In genomic region chr12:50050119-50050385, GRCh38 we compare ENCODE assay signal across 13 cellular contexts. TPM values are rescaled to one million over a fixed set of nuclear protein-coding genes. Genes with fewer than 3 reads are reported as not detected.
DNase-seq lines count a peak whose midpoint lies in the region; ATAC-seq and TF ChIP-seq lines count a peak whose summit lies in the region.
"Had no signal": no experiment of that assay in that cellular context is flagged by ENCODE, and none has a peak within 500 bp of the region (broad histone marks: within the 10 kb centered on the region; RNA-seq: fewer than 3 reads in every experiment).

No MANE protein-coding gene starts in this region.

- H3K23ac ChIP-seq in H9 (ENCODE audit: insufficient read length, low read depth, low read length): no peak overlapping the region

- H3K4me2 ChIP-seq in H9 (ENCODE audit: insufficient read depth, insufficient read length, low read length): peak overlapping the region; percentile 57
- H3K4me2 ChIP-seq in MM.1S (ENCODE audit: low read depth, low read length): no peak overlapping the region

- peaks cover 86% of the 10 kb centered on the region for H3K27me3 Mint-ChIP-seq in H9 (ENCODE audit: low read depth)
- peaks cover 67% of the 10 kb centered on the region for H3K27me3 Mint-ChIP-seq in CD4-positive, alpha-beta T cell

- no peak overlapping the region for H3K14ac ChIP-seq in H9 (ENCODE audit: insufficient read depth, low read length)

- peaks cover 37% of the 10 kb centered on the region for H3K27me3 ChIP-seq in H9 (ENCODE audit: insufficient read depth, low read length)
- no peaks in the 10 kb centered on the region for H3K27me3 ChIP-seq in ascending aorta
- H3K27me3 ChIP-seq in MM.1S (replicated peaks; ENCODE audit: insufficient read depth, low read length): peaks cover 29% of the 10 kb centered on the region
- peaks cover 41% of the 10 kb centered on the region for H3K27me3 ChIP-seq in CD4-positive, alpha-beta T cell (ENCODE audit: control insufficient read depth, insufficient read depth, low read length)

- intact Hi-C loops in ascending aorta (cut with DNase I): no loop called here
- intact Hi-C loops in CD4-positive, alpha-beta T cell (cut with DNase I, micrococcal nuclease): no loop called here

- H3K9me3 Mint-ChIP-seq in H9: no peaks in the 10 kb centered on the region
- no peaks in the 10 kb centered on the region for H3K9me3 Mint-ChIP-seq in CD4-positive, alpha-beta T cell
- H3K9me3 Mint-ChIP-seq: activated naive CD8-positive, alpha-beta T cell treated with anti-CD3 and anti-CD28 coated beads for 36 hours; T-helper 2 cell treated with Interferon-gamma antibody and Interleukin-4, amounts not matched to agents 5 μg/mL and 100 μg/mL, for 36 hours had no signal

- H3K79me2 ChIP-seq in H9 (ENCODE audit: insufficient read depth, low read length) (no peaks in the 10 kb centered on the region), MM.1S (ENCODE audit: low read length) (no peaks in the 10 kb centered on the region)

- DNase-seq in H9 (no peak), ascending aorta (ENCODE audit: low spot score in 2 of 2) (no peak), skeletal muscle cell (ENCODE audit: low read depth) (no peak), MM.1S (no peak)
- DNase-seq in CD4-positive, alpha-beta T cell: no peak
- no peak for DNase-seq in activated naive CD4-positive, alpha-beta T cell treated with Interleukin-2 at 50 U/mL for 16 hours
- DNase-seq: activated naive CD8-positive, alpha-beta T cell treated with anti-CD3 and anti-CD28 coated beads for 36 hours; cerebellar nuclear complex; NCI-H1930 had no signal

- H3K18ac ChIP-seq in H9 (ENCODE audit: insufficient read length, low read depth, low read length): no peak overlapping the region

- H2BK12ac ChIP-seq in H9 (ENCODE audit: insufficient read length, low read depth, low read length): no peak overlapping the region

- H3K23me2 ChIP-seq in H9 (ENCODE audit: insufficient read length, low read depth, low read length, poor library complexity, severe bottlenecking): peaks cover 10% of the 10 kb centered on the region

- H3K9me3 ChIP-seq in H9 (ENCODE audit: control insufficient read depth, low read depth, low read length): no peaks in the 10 kb centered on the region
- no peaks in the 10 kb centered on the region for H3K9me3 ChIP-seq in ascending aorta
- peaks cover 2% of the 10 kb centered on the region for H3K9me3 ChIP-seq in iPS-18c (ENCODE audit: control insufficient read depth, insufficient read depth, low read length)
- H3K9me3 ChIP-seq in MM.1S (replicated peaks; ENCODE audit: insufficient read depth, low read length): no peaks in the 10 kb centered on the region
- no peaks in the 10 kb centered on the region for H3K9me3 ChIP-seq in CD4-positive, alpha-beta T cell (ENCODE audit: control insufficient read depth, low read length)

- no peak overlapping the region for H2BK120ac ChIP-seq in H9 (ENCODE audit: low read depth, low read length, poor library complexity, severe bottlenecking)

- CTCF ChIA-PET in CD4-positive, alpha-beta T cell (lab: Charles Lee): no interaction called here

- no peaks in the 10 kb centered on the region; the same call in 1 of the 2 replicates for H3K4me1 ChIP-seq in H9 (ENCODE audit: insufficient read depth, low read length)
- H3K4me1 ChIP-seq in ascending aorta: peaks cover 0 to 3% of the 10 kb centered on the region in 2 donors
- peaks cover 6% of the 10 kb centered on the region; the same call in 1 of the 2 replicates for H3K4me1 ChIP-seq in MM.1S (ENCODE audit: low read length)

- H3K27ac ChIP-seq in H9 (ENCODE audit: insufficient read length, low read depth, low read length) (no peak overlapping the region), ascending aorta (no peak overlapping the region), MM.1S (ENCODE audit: low read length) (no peak overlapping the region)
- H3K27ac ChIP-seq in CD4-positive, alpha-beta T cell (ENCODE audit: low read depth, low read length): no peak overlapping the region

- H3K4ac ChIP-seq in H9 (ENCODE audit: low read depth, low read length): no peak overlapping the region

- no peak overlapping the region for H3T11ph ChIP-seq in H9 (ENCODE audit: low read length)

- H3K36me3 Mint-ChIP-seq in H9 (ENCODE audit: insufficient read depth in 1 of 3, low read depth in 3 of 3): no peaks in the 10 kb centered on the region
- no peaks in the 10 kb centered on the region for H3K36me3 Mint-ChIP-seq in CD4-positive, alpha-beta T cell (ENCODE audit: low read depth)
- H3K36me3 Mint-ChIP-seq: activated naive CD8-positive, alpha-beta T cell treated with anti-CD3 and anti-CD28 coated beads for 36 hours had no signal

- no peaks in the 10 kb centered on the region for H3K36me3 ChIP-seq in ascending aorta
- H3K36me3 ChIP-seq in MM.1S (replicated peaks; ENCODE audit: insufficient read depth, low read length): no peaks in the 10 kb centered on the region

- H2AFZ ChIP-seq in H9 (ENCODE audit: low read length): no peak overlapping the region
- H2AFZ ChIP-seq in MM.1S (ENCODE audit: low read length): no peak overlapping the region

- H3K27ac Mint-ChIP-seq in H9: no peak overlapping the region
- H3K27ac Mint-ChIP-seq in CD4-positive, alpha-beta T cell: no peak overlapping the region
- H3K27ac Mint-ChIP-seq: activated CD4-positive, alpha-beta T cell treated with anti-CD3 and anti-CD28 coated beads for 36 hours; activated naive CD8-positive, alpha-beta T cell treated with anti-CD3 and anti-CD28 coated beads for 36 hours; T-helper 2 cell treated with Interferon-gamma antibody and Interleukin-4, amounts not matched to agents 5 μg/mL and 100 μg/mL, for 36 hours had no signal

- TF ChIP-seq CTCF in H9 (conservative IDR thresholded peaks at IDR 0.05) (no peak), ascending aorta (IDR thresholded peaks at IDR 0.05) (no peak), MM.1S (IDR thresholded peaks at IDR 0.05; ENCODE audit: low read length) (no peak)
- no peak for TF ChIP-seq CTCF in CD4-positive, alpha-beta T cell (IDR thresholded peaks at IDR 0.05)

- peaks cover 13 to 16% of the 10 kb centered on the region in 2 experiments for H3K4me1 Mint-ChIP-seq in H9
- no peaks in the 10 kb centered on the region for H3K4me1 Mint-ChIP-seq in CD4-positive, alpha-beta T cell (ENCODE audit: low read depth)

- POLR2A ChIA-PET in CD4-positive, alpha-beta T cell (lab: Charles Lee): no interaction called here

- H2BK5ac ChIP-seq in H9 (ENCODE audit: insufficient read length, low read length): no peak overlapping the region

- H3K4me3 ChIP-seq in ascending aorta (peak overlapping the region; percentile 33 to 41), iPS-18c (ENCODE audit: insufficient read depth, low read depth, low read length) (peak overlapping the region; percentile 46; the same call in 1 of the 2 replicates), skeletal muscle cell (ENCODE audit: low read depth, low read length) (peak overlapping the region; percentile 30), MM.1S (ENCODE audit: low read length) (no peak overlapping the region)

- H3K4me3 Mint-ChIP-seq in H9: peak overlapping the region in 1 of 2 experiments; percentile 60; a peak in 3 of 5 replicates
- H3K4me3 Mint-ChIP-seq in CD4-positive, alpha-beta T cell: no peak overlapping the region
- H3K4me3 Mint-ChIP-seq: activated CD4-positive, alpha-beta T cell treated with anti-CD3 and anti-CD28 coated beads for 36 hours; activated naive CD8-positive, alpha-beta T cell treated with anti-CD3 and anti-CD28 coated beads for 36 hours; T-helper 2 cell treated with Interferon-gamma antibody and Interleukin-4, amounts not matched to agents 5 μg/mL and 100 μg/mL, for 36 hours had no signal

- H3K56ac ChIP-seq in H9 (ENCODE audit: insufficient read length, low read depth, low read length): no peak overlapping the region

- no peak overlapping the region for H4K5ac ChIP-seq in H9 (ENCODE audit: insufficient read length, low read depth, low read length)

- H3K79me1 ChIP-seq in H9 (ENCODE audit: insufficient read depth, low read depth, low read length, poor library complexity, severe bottlenecking): no peaks in the 10 kb centered on the region

- no peak overlapping the region for H2BK15ac ChIP-seq in H9 (ENCODE audit: low read depth, low read length)

- no peak overlapping the region for H3K9ac ChIP-seq in H9 (ENCODE audit: extremely low read depth, insufficient read length, low read length)
- no peak overlapping the region for H3K9ac ChIP-seq in MM.1S (ENCODE audit: low read length)

- H3F3A ChIP-seq in MM.1S (ENCODE audit: insufficient read depth, low read length): no peaks in the 10 kb centered on the region

- no CpG with 5 or more reads among the region's 3 CpGs for WGBS in H9 (ENCODE audit: extremely low coverage, insufficient read length, low lambda C conversion rate)

- no peak overlapping the region for H4K8ac ChIP-seq in H9 (replicated peaks; ENCODE audit: insufficient read length, low read depth, low read length)

- no peak overlapping the region for H4K91ac ChIP-seq in H9 (ENCODE audit: insufficient read length, low read depth, low read length)

- H3K9me2 ChIP-seq in MM.1S (replicated peaks; ENCODE audit: insufficient read depth, low read length): no peaks in the 10 kb centered on the region

- ATAC-seq in HG03442 (IDR thresholded peaks at IDR 0.05; ENCODE audit: unreplicated experiment): no peak
- no peak for ATAC-seq in CD4-positive, alpha-beta T cell (ENCODE audit: poor library complexity)
- ATAC-seq: activated CD4-positive, alpha-beta T cell treated with anti-CD3 and anti-CD28 coated beads for 36 hours had no signal

- H4K20me1 ChIP-seq in H9 (ENCODE audit: control insufficient read depth, insufficient read depth, insufficient read length) (peaks cover 2% of the 10 kb centered on the region), MM.1S (ENCODE audit: insufficient read depth, low read length) (no peaks in the 10 kb centered on the region)

- no peak overlapping the region for H2AK5ac ChIP-seq in H9 (ENCODE audit: insufficient read length, low read length)

- no peak overlapping the region for H2BK20ac ChIP-seq in H9 (ENCODE audit: low read depth, low read length, poor library complexity, severe bottlenecking)

RNA-seq across cellular contexts. Expression of gene ASIC1, which starts 7.3 kb away (rescaled TPM):
- total RNA-seq in H9 (2021) (3.9 and 4.0 TPM in 2 replicates), ascending aorta (not detected)
- total RNA-seq in CD4-positive, alpha-beta T cell: 1 to 10 TPM; 1.5 to 2.8 TPM

RNA-seq across cellular contexts. Expression of gene RACGAP1, which starts 24.8 kb away (rescaled TPM):
- total RNA-seq in H9 (2021) (60.8 and 64.8 TPM in 2 replicates), ascending aorta (5.1 TPM)
- 1 to 10 TPM; 3.0 to 3.3 TPM for total RNA-seq in CD4-positive, alpha-beta T cell

RNA-seq across cellular contexts. Expression of gene SMARCD1, which starts 35.1 kb away (rescaled TPM):
- 142 and 152 TPM in 2 replicates for total RNA-seq in H9 (2021)
- 277 TPM for total RNA-seq in ascending aorta
- total RNA-seq in CD4-positive, alpha-beta T cell: 10 to 100 TPM; 78.9 to 80.0 TPM

RNA-seq across cellular contexts. Expression of gene GPD1, which starts 53.8 kb away (rescaled TPM):
- total RNA-seq in H9 (2021): 0.70 and 1.2 TPM in 2 replicates
- total RNA-seq in ascending aorta: 12.2 TPM
- total RNA-seq in CD4-positive, alpha-beta T cell: under 1 TPM; 0.41 to 0.47 TPM

Comparison
In these comparisons a context has a peak if more than half of its experiments do, and no peak if none do; other contexts are left out.
1. RNA of gene RACGAP1, which starts 24.8 kb away (total RNA-seq): 60.8 to 64.8 TPM in H9; 5.1 TPM in ascending aorta (single experiment) and 3.0 to 3.3 TPM in CD4-positive, alpha-beta T cell; every median in the first group is over 10 times any median in the second.